3 cellular contexts compared by ENCODE assay signal in the genomic region with DNA sequence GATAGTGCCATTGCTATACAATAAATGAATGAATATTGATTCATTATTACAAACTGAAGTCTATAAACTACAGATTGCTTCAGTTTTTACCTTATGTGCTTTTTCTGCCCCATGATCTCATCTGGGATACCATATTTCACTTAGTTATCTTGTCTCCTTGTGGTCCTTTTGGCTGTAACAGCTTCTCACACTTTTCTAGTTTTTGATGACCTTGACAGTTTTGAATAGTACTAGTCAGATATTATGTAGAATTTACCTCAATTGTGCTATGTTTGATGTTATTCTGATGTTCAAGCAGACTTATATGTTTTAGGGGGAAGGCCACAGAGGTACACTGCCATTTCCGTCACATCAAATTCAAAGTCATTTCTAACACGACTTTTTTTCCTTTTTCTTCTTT.
TF ChIP-seq lines count a peak whose summit lies in the region.

No MANE protein-coding gene starts in this region.

TF ChIP-seq in HepG2, 621 proteins besides CTCF, POLR2A, EP300 and RAD21:
- TF ChIP-seq MAFK (conservative IDR thresholded peaks at IDR 0.05 in 1 of 2, IDR thresholded peaks at IDR 0.05 in 1 of 2; ENCODE audit: low read length in 2 of 2) (peak; percentile 62 to 75), MAFF (IDR thresholded peaks at IDR 0.05; ENCODE audit: low read depth, low read length) (peak; percentile 69), ZSCAN12 (CRISPR knock-in tag; IDR thresholded peaks at IDR 0.05) (no peak), ZMYM2 (CRISPR knock-in tag; IDR thresholded peaks at IDR 0.05) (no peak)
TF ChIP-seq in HepG2: peak in this region for 2.

TF ChIP-seq in A549, 52 proteins besides CTCF, POLR2A, EP300 and RAD21:
- TF ChIP-seq PHF8 (IDR thresholded peaks at IDR 0.05; ENCODE audit: borderline replicate concordance, low read depth) (no peak), MAFK (IDR thresholded peaks at IDR 0.05; ENCODE audit: partially characterized antibody) (peak; percentile 76), HOXB5 (CRISPR knock-in tag; IDR thresholded peaks at IDR 0.05) (no peak)

TF ChIP-seq in IMR-90, 13 proteins besides CTCF, POLR2A, EP300 and RAD21:
- TF ChIP-seq USF2 (IDR thresholded peaks at IDR 0.05; ENCODE audit: low read depth, low read length): no peak
- TF ChIP-seq MAFK (IDR thresholded peaks at IDR 0.05; ENCODE audit: low read depth, low read length): peak; percentile 37; the same call in 1 of the 2 replicates
